Comparison of ENCODE assay signal across 14 cellular contexts in the genomic region with DNA sequence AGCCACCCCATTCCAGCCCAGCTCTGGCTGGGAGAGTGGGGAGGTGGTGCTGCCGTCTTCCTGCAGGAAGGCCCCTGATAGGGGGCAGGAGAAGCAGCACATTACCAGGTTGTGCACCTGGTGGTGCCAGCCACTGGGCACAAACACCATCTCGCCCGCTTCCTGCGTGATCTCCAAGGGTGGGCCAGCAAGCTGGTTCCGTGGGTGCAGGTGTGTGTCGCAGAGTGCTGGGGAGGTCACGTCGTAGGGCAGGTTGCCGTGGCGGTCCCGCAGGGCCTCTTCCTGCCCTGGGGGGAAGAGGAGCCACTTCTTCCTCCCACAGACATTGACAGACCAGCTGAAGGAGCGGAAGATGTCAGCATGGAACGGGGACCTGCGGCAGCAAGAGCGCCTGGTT. TPM values are rescaled to one million over a fixed set of nuclear protein-coding genes. Genes with fewer than 3 reads are reported as not detected.
DNase-seq lines count a peak whose midpoint lies in the region; ATAC-seq, FAIRE-seq and TF ChIP-seq lines count a peak whose summit lies in the region.
"Had no signal": no experiment of that assay in that cellular context is flagged by ENCODE, and none has a peak within 500 bp of the region (broad histone marks: within the 10 kb centered on the region; RNA-seq: fewer than 3 reads in every experiment).

No MANE protein-coding gene starts in this region.

- peak overlapping the region; percentile 88; a peak in 3 of 4 replicates for H3K9ac ChIP-seq in K562 (ENCODE audit: insufficient read depth in 1 of 2, low read depth in 2 of 2, low read length in 2 of 2)

- POLR2A ChIA-PET in activated CD4-positive, alpha-beta T cell treated with anti-CD3 and anti-CD28 coated beads for 36 hours (lab: Charles Lee) = no interaction called here
- POLR2A ChIA-PET in K562 (lab: Yijun Ruan, JAX) = interaction anchor here (0.6 kb wide), 1 partner anchor 38 kb away, joined by 3 read pairs; no protein-coding TSS in a partner anchor

- no peaks in the 10 kb centered on the region for H3K27me3 Mint-ChIP-seq in activated CD4-positive, alpha-beta T cell treated with anti-CD3 and anti-CD28 coated beads for 36 hours

- H3K27ac ChIP-seq in K562 (ENCODE audit: extremely low read depth, low read depth, low read length) (no peak overlapping the region), osteoblast (ENCODE audit: low read depth, low read length) (no peak overlapping the region)

- 97% methylated on average over 15 of the region's 15 CpGs for WGBS in K562 (ENCODE audit: insufficient coverage, low coverage, missing lambda C conversion rate)

- H3K79me2 ChIP-seq in K562 (ENCODE audit: control insufficient read depth, insufficient read depth, low read length) (peaks cover 52% of the 10 kb centered on the region), osteoblast (ENCODE audit: insufficient read depth, low read length) (peaks cover 54% of the 10 kb centered on the region)

- H3K27me3 ChIP-seq in K562 (ENCODE audit: control insufficient read depth in 2 of 2, insufficient read depth in 2 of 2, low read length in 2 of 2) (no peaks in the 10 kb centered on the region), osteoblast (ENCODE audit: insufficient read depth, low read length) (no peaks in the 10 kb centered on the region)

- no peak overlapping the region for H3K27ac Mint-ChIP-seq in activated CD4-positive, alpha-beta T cell treated with anti-CD3 and anti-CD28 coated beads for 36 hours

- no peaks in the 10 kb centered on the region for H3K9me1 ChIP-seq in K562 (ENCODE audit: control insufficient read depth, insufficient read depth, low read length)

- H4K20me1 ChIP-seq in K562 (replicated peaks; ENCODE audit: control insufficient read depth, insufficient read depth, low read length) (peaks cover 17% of the 10 kb centered on the region), osteoblast (ENCODE audit: insufficient read depth, low read length) (peaks cover 36% of the 10 kb centered on the region)

- intact Hi-C loops in activated CD4-positive, alpha-beta T cell treated with anti-CD3 and anti-CD28 coated beads for 36 hours (cut with DNase I, micrococcal nuclease) = loop anchor here (10.0 kb wide), 4 partner anchors 51 to 849 kb away; partner anchors contain the start of gene ZNF678 (in 1 of the 2)
- intact Hi-C loops in K562 (cut with micrococcal nuclease) = no loop called here

- H3K36me3 Mint-ChIP-seq in activated CD4-positive, alpha-beta T cell treated with anti-CD3 and anti-CD28 coated beads for 36 hours (ENCODE audit: low read depth) = peaks cover 11% of the 10 kb centered on the region

- H3K4me1 ChIP-seq in K562 (replicated peaks in 1 of 2; ENCODE audit: control insufficient read depth in 2 of 2, insufficient read depth in 2 of 2, low read length in 2 of 2) = peaks cover 14 to 76% of the 10 kb centered on the region in 2 experiments; a peak in 4 of 5 replicates
- peaks cover 13% of the 10 kb centered on the region for H3K4me1 ChIP-seq in osteoblast (ENCODE audit: insufficient read depth, low read length)

- no TSS peak for BruUV-seq in K562 (replicated peaks; lab: Mats Ljungman, UMichigan)

- in situ Hi-C loops in K562 (cut with MboI) = no loop called here

- CTCF ChIA-PET in activated CD4-positive, alpha-beta T cell treated with anti-CD3 and anti-CD28 coated beads for 36 hours (lab: Charles Lee) = no interaction called here
- CTCF ChIA-PET in K562 (lab: Yijun Ruan, JAX; ENCODE audit: low intra/inter-chr PET ratio) = no interaction called here

- H3K4me3 ChIP-seq in LNCaP clone FGC (ENCODE audit: low read depth, low read length) (peak overlapping the region; percentile 94), K562 (no peak overlapping the region), osteoblast (ENCODE audit: insufficient read depth, low read length) (no peak overlapping the region)

- DNase-seq in activated CD4-positive, alpha-beta T cell treated with anti-CD3 and anti-CD28 coated beads for 36 hours = no peak
- no peak for DNase-seq in activated CD4-positive, alpha-beta T cell treated with anti-CD3 and anti-CD28 coated beads for 1 hour
- DNase-seq in LNCaP clone FGC (ENCODE audit: low read depth) (no peak), K562 (ENCODE audit: extremely low read depth in 1 of 4, low spot score in 3 of 4) (no peak), osteoblast (ENCODE audit: insufficient read length, low spot score, missing footprints) (peak; percentile 21), GM12892 (ENCODE audit: insufficient read length) (no peak), NCI-H1417 (lab: John Stamatoyannopoulos, UW) (no peak)
- DNase-seq: ACHN, NCI-H1092, SHP77 had no signal

- FAIRE-seq in K562 (lab: Jason Lieb, UNC) (no peak), GM12892 (lab: Jason Lieb, UNC) (no peak)
- FAIRE-seq: G401.6 had no signal

- H3K9me3 Mint-ChIP-seq in activated CD4-positive, alpha-beta T cell treated with anti-CD3 and anti-CD28 coated beads for 36 hours (ENCODE audit: low read depth) = no peaks in the 10 kb centered on the region

- H3K36me3 ChIP-seq in K562 (ENCODE audit: control insufficient read depth, insufficient read depth, low read length) = peaks cover 35% of the 10 kb centered on the region; the same call in 2 of the 3 replicates
- peaks cover 15% of the 10 kb centered on the region for H3K36me3 ChIP-seq in osteoblast (ENCODE audit: insufficient read depth, low read length)

- H3K4me2 ChIP-seq in K562 (ENCODE audit: insufficient read depth, low read length) = no peak overlapping the region; the same call in 1 of the 2 replicates
- H3K4me2 ChIP-seq in osteoblast (ENCODE audit: insufficient read depth, low read length) = no peak overlapping the region

- H2AFZ ChIP-seq in K562 (ENCODE audit: low read depth, low read length) = no peak overlapping the region
- no peak overlapping the region for H2AFZ ChIP-seq in osteoblast (ENCODE audit: low read length)

- H3K4me3 Mint-ChIP-seq in activated CD4-positive, alpha-beta T cell treated with anti-CD3 and anti-CD28 coated beads for 36 hours = peak overlapping the region; percentile 89

- peaks cover 32% of the 10 kb centered on the region for H3K4me1 Mint-ChIP-seq in activated CD4-positive, alpha-beta T cell treated with anti-CD3 and anti-CD28 coated beads for 36 hours

- no peak for TF ChIP-seq EP300 in K562 (IDR thresholded peaks at IDR 0.05; ENCODE audit: low read length)

- no peak for ATAC-seq in activated CD4-positive, alpha-beta T cell treated with anti-CD3 and anti-CD28 coated beads for 36 hours
- ATAC-seq in K562 = no peak
- ATAC-seq in GM19023 (IDR thresholded peaks at IDR 0.05; ENCODE audit: unreplicated experiment) = no peak
- ATAC-seq: left lobe of liver, psoas muscle had no signal

- TF ChIP-seq RAD21 in K562 (CRISPR knock-in tag; conservative IDR thresholded peaks at IDR 0.05 in 1 of 2, IDR thresholded peaks at IDR 0.05 in 1 of 2) = no peak

- TF ChIP-seq CTCF in LNCaP clone FGC (IDR thresholded peaks at IDR 0.05; ENCODE audit: control insufficient read depth, extremely low read depth, insufficient read depth) = no peak
- TF ChIP-seq CTCF in K562 (IDR thresholded peaks at IDR 0.05 in 2 of 3, conservative IDR thresholded peaks at IDR 0.05 in 1 of 3; ENCODE audit: insufficient read depth in 2 of 3, low read depth in 1 of 3, low read length in 3 of 3) = no peak
- no peak for TF ChIP-seq CTCF in osteoblast (IDR thresholded peaks at IDR 0.05; ENCODE audit: extremely low read depth, low read depth, low read length)

- TF ChIP-seq POLR2A in K562 (conservative IDR thresholded peaks at IDR 0.05) = no peak
- no peak for TF ChIP-seq POLR2A in GM12892 (IDR thresholded peaks at IDR 0.05; ENCODE audit: low read depth, low read length)

- H3K9me3 ChIP-seq in K562 (replicated peaks; ENCODE audit: control insufficient read depth, insufficient read depth, low read depth, low read length) = no peaks in the 10 kb centered on the region
- no peaks in the 10 kb centered on the region for H3K9me3 ChIP-seq in osteoblast (ENCODE audit: low read depth, low read length)
- H3K9me3 ChIP-seq: psoas muscle had no signal

RNA-seq across cellular contexts. Expression of gene JMJD4, which starts 1.8 kb away (rescaled TPM):
- total RNA-seq in activated CD4-positive, alpha-beta T cell treated with anti-CD3 and anti-CD28 coated beads for 36 hours = 10 to 100 TPM; 14.4 to 18.1 TPM
- total RNA-seq in K562 (2011; cell fraction: chromatin; rRNA removed; ENCODE audit: low replicate concordance) = 49.8 and 198 TPM in 2 replicates
- total RNA-seq in K562 (2011; cell fraction: nucleolus; rRNA removed) = 191 and 200 TPM in 2 replicates
- 67.6 and 91.5 TPM in 2 replicates for total RNA-seq in K562 (2011; cell fraction: nucleoplasm; rRNA removed)
- total RNA-seq in K562 (2014; rRNA removed) (39.6 and 52.8 TPM in 2 replicates), K562 (2014; rRNA removed; fragmentation: Illumina TruSeq; extraction: Trizol) (19.5 and 20.3 TPM in 2 replicates), K562 (2015; rRNA removed; fragmentation: Illumina TruSeq; extraction: Trizol) (30.3 and 33.9 TPM in 2 replicates), K562 (2021) (41.7 and 42.6 TPM in 2 replicates), osteoblast (27.5 and 30.4 TPM in 2 replicates)
- polyA plus RNA-seq in K562 (2011; rRNA removed) (23.4 and 29.2 TPM in 2 replicates), K562 (2014; fragmentation: Illumina TruSeq; extraction: Trizol) (22.0 and 26.6 TPM in 2 replicates), K562 (2014; fragmentation: Nextera tagmentation; extraction: Ambion mirVana) (1 to 10 TPM; 1.4 to 3.0 TPM), K562 (2014; rRNA removed) (31.7 and 34.7 TPM in 2 replicates)
- polyA plus RNA-seq in K562 (2011; cell fraction: cytosol; rRNA removed) = 30.5 and 75.3 TPM in 2 replicates
- polyA plus RNA-seq in K562 (2011; cell fraction: nucleus; rRNA removed) = 80.7 and 138 TPM in 2 replicates
- polyA plus RNA-seq in K562 (2012) = 22.6 and 23.5 TPM in 2 replicates
- polyA minus RNA-seq in K562 (2011; rRNA and poly(A)+ RNA removed) = 26.8 and 39.5 TPM in 2 replicates
- polyA minus RNA-seq in K562 (2011; cell fraction: cytosol; rRNA and poly(A)+ RNA removed) = 16.2 and 28.8 TPM in 2 replicates
- 148 and 159 TPM in 2 replicates for polyA minus RNA-seq in K562 (2011; cell fraction: nucleus; rRNA and poly(A)+ RNA removed)
- polyA plus RNA-seq in GM12892 (2012; ENCODE audit: missing spikeins) = 8.5 TPM

RNA-seq across cellular contexts. Expression of gene SNAP47, which starts 1.9 kb away (rescaled TPM):
- total RNA-seq in activated CD4-positive, alpha-beta T cell treated with anti-CD3 and anti-CD28 coated beads for 36 hours = 10 to 100 TPM; 30.3 to 31.2 TPM
- 76.1 and 128 TPM in 2 replicates for total RNA-seq in K562 (2011; cell fraction: chromatin; rRNA removed; ENCODE audit: low replicate concordance)
- total RNA-seq in K562 (2011; cell fraction: nucleolus; rRNA removed) = 57.5 and 65.0 TPM in 2 replicates
- total RNA-seq in K562 (2011; cell fraction: nucleoplasm; rRNA removed) = 47.6 and 53.5 TPM in 2 replicates
- total RNA-seq in K562 (2014; rRNA removed) (40.9 and 49.6 TPM in 2 replicates), K562 (2014; rRNA removed; fragmentation: Illumina TruSeq; extraction: Trizol) (30.7 and 32.7 TPM in 2 replicates), K562 (2015; rRNA removed; fragmentation: Illumina TruSeq; extraction: Trizol) (32.5 and 33.2 TPM in 2 replicates), K562 (2021) (37.3 and 41.3 TPM in 2 replicates), osteoblast (47.7 and 51.4 TPM in 2 replicates)
- polyA plus RNA-seq in K562 (2011; rRNA removed) (32.1 and 36.8 TPM in 2 replicates), K562 (2014; fragmentation: Illumina TruSeq; extraction: Trizol) (32.6 and 36.8 TPM in 2 replicates), K562 (2014; fragmentation: Nextera tagmentation; extraction: Ambion mirVana) (1 to 10 TPM; 2.5 to 4.4 TPM), K562 (2014; rRNA removed) (24.9 and 33.0 TPM in 2 replicates)
- polyA plus RNA-seq in K562 (2011; cell fraction: cytosol; rRNA removed) = 38.5 and 42.9 TPM in 2 replicates
- 32.8 and 52.6 TPM in 2 replicates for polyA plus RNA-seq in K562 (2011; cell fraction: nucleus; rRNA removed)
- polyA plus RNA-seq in K562 (2012) = 28.7 and 32.4 TPM in 2 replicates
- polyA minus RNA-seq in K562 (2011; rRNA and poly(A)+ RNA removed) = 33.3 and 35.8 TPM in 2 replicates
- 21.2 TPM in 2 replicates for polyA minus RNA-seq in K562 (2011; cell fraction: cytosol; rRNA and poly(A)+ RNA removed)
- 38.6 and 53.3 TPM in 2 replicates for polyA minus RNA-seq in K562 (2011; cell fraction: nucleus; rRNA and poly(A)+ RNA removed)
- 22.3 TPM for polyA plus RNA-seq in GM12892 (2012; ENCODE audit: missing spikeins)
